ENCODE assay signal across 15 cellular contexts in the genomic region with DNA sequence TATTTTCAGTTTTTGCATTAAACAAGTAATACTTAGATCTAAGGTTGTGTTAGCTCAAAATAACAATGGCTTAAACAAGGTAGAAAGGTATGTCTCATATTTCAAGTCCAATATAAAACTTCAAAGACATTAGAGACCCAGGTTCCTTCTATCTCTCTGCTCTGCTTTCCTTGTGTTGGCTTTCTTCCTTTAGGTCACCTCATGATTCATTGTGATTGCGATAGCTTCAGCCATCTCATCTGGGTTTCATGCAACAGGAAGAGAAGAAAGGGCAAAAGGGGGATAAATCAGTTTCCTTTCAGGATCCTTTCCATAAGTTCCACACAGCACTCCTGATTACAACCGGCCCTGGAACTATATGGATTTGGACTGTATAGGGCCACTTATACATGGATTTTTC. TPM values are rescaled to one million over a fixed set of nuclear protein-coding genes. Genes with fewer than 3 reads are reported as not detected.
DNase-seq lines count a peak whose midpoint lies in the region; ATAC-seq and TF ChIP-seq lines count a peak whose summit lies in the region.
"Had no signal": no experiment of that assay in that cellular context is flagged by ENCODE, and none has a peak within 500 bp of the region (broad histone marks: within the 10 kb centered on the region; RNA-seq: fewer than 3 reads in every experiment).

No MANE protein-coding gene starts in this region.

- H3K9ac ChIP-seq in adipocyte (ENCODE audit: low read length): no peak overlapping the region

- no peak for ATAC-seq in GM18909 (IDR thresholded peaks at IDR 0.05; ENCODE audit: poor library complexity, unreplicated experiment)
- ATAC-seq: Right ventricle myocardium inferior had no signal

- H3K27me3 ChIP-seq in adipocyte (replicated peaks; ENCODE audit: control insufficient read depth, insufficient read depth, low read length): no peaks in the 10 kb centered on the region

- H3K36me3 ChIP-seq in adipocyte (ENCODE audit: control insufficient read depth, insufficient read depth, low read length, severe bottlenecking): peaks cover 83% of the 10 kb centered on the region

- H3K4me1 ChIP-seq in adipocyte (ENCODE audit: control insufficient read depth, insufficient read depth, low read length): no peaks in the 10 kb centered on the region

- peak overlapping the region; percentile 19 for H3K4me3 ChIP-seq in adipocyte (ENCODE audit: low read length)
- no peak overlapping the region for H3K4me3 ChIP-seq in fibroblast of the aortic adventitia (ENCODE audit: low read depth, low read length)
- H3K4me3 ChIP-seq: SK-N-MC had no signal

- H3K9me3 ChIP-seq in adipocyte (ENCODE audit: control insufficient read depth, low read length): peaks cover 5% of the 10 kb centered on the region

- DNase-seq in EH (ENCODE audit: low read depth) (peak; percentile 26), HS-5 (ENCODE audit: low read depth) (peak; percentile 46), adipocyte (ENCODE audit: low read depth) (no peak), fibroblast of the aortic adventitia (ENCODE audit: low read depth) (peak; percentile 13), amygdala (lab: John Stamatoyannopoulos, UW) (no peak), hypothalamus (lab: John Stamatoyannopoulos, UW) (no peak), NCI-H128 (lab: John Stamatoyannopoulos, UW; ENCODE audit: unreplicated experiment) (no peak)
- DNase-seq: COR-L47, GOT3, NCI-H1092 treated with DMSO at 0.1 percent for 48 hours, NCI-H187, NCI-H446 had no signal

- TF ChIP-seq CTCF in fibroblast of the aortic adventitia (IDR thresholded peaks at IDR 0.05; ENCODE audit: insufficient read depth, low read length): no peak

RNA-seq across cellular contexts. Expression of a gene that starts 16.0 kb away (rescaled TPM):
- not detected in 2 replicates for total RNA-seq in fibroblast of the aortic adventitia (ENCODE audit: low replicate concordance)
- total RNA-seq: Right ventricle myocardium inferior had no signal

Comparison
In these comparisons a context has a peak if more than half of its experiments do, and no peak if none do; other contexts are left out.
1. DNase-seq: peak in EH (single experiment), HS-5 (single experiment) and fibroblast of the aortic adventitia (single experiment); none in adipocyte (single experiment), amygdala (0 of 56), hypothalamus (0 of 51) and NCI-H128 (single experiment).